ENCODE assay signal across 8 cellular contexts in genomic region chr14:55130194-55130550, GRCh38. TPM values are rescaled to one million over a fixed set of nuclear protein-coding genes. Genes with fewer than 3 reads are reported as not detected.
DNase-seq lines count a peak whose midpoint lies in the region; ATAC-seq and TF ChIP-seq lines count a peak whose summit lies in the region.

No MANE protein-coding gene starts in this region.

- no peak for ATAC-seq in GM21390 (IDR thresholded peaks at IDR 0.05; ENCODE audit: unreplicated experiment)

- CTCF ChIA-PET in PC-9 (lab: Charles Lee): no interaction called here

- H3K4me3 ChIP-seq in PC-9 (peak overlapping the region; percentile 77), fibroblast of mammary gland (ENCODE audit: control insufficient read depth, low read depth, low read length) (peak overlapping the region; percentile 92), prostate gland (peak overlapping the region; percentile 74 to 80)

- peak overlapping the region; percentile 72 for H3K27ac ChIP-seq in PC-9
- peak overlapping the region; percentile 90 to 91 for H3K27ac ChIP-seq in prostate gland

- BruUV-seq in PC-9 (replicated peaks; lab: Mats Ljungman, UMichigan): no TSS peak

- peak; percentile 41 for DNase-seq in EH (ENCODE audit: low read depth)
- DNase-seq in PC-9: peak; percentile 50 to 79
- DNase-seq in fibroblast of mammary gland (ENCODE audit: low read depth): peak; percentile 75
- DNase-seq in prostate gland (ENCODE audit: low spot score): peak; percentile 42
- no peak for DNase-seq in KG1 (lab: John Stamatoyannopoulos, UW)
- DNase-seq in mucosa of gallbladder (ENCODE audit: low spot score): no peak
- DNase-seq in activated effector memory CD4-positive, alpha-beta T cell treated with Interleukin-2 at 50 U/mL for 16 hours: no peak

- POLR2A ChIA-PET in PC-9 (lab: Charles Lee; ENCODE audit: unreplicated experiment): interaction anchor here (0.6 to 0.7 kb wide), 3 partner anchors 52 to 75 kb away, joined by 3 to 10 read pairs (median 4); no protein-coding TSS in a partner anchor

- peaks cover 11% of the 10 kb centered on the region; the same call in 1 of the 2 replicates for H3K36me3 ChIP-seq in PC-9 (ENCODE audit: low read depth)
- H3K36me3 ChIP-seq in prostate gland: no peaks in the 10 kb centered on the region

- no peaks in the 10 kb centered on the region for H3K27me3 ChIP-seq in PC-9 (ENCODE audit: insufficient read depth, low read depth)
- H3K27me3 ChIP-seq in prostate gland (replicated peaks; ENCODE audit: insufficient read depth): no peaks in the 10 kb centered on the region

- WGBS in prostate gland: 16% methylated on average over 10 of the region's 10 CpGs

- H2AFZ ChIP-seq in PC-9: peak overlapping the region; percentile 81

- intact Hi-C loops in PC-9 (cut with micrococcal nuclease; ENCODE audit: unreplicated experiment): no loop called here
- intact Hi-C loops in prostate gland (cut with DNase I): no loop called here

- peak overlapping the region; percentile 81 for H3K4me2 ChIP-seq in PC-9

- H3F3A ChIP-seq in PC-9 (ENCODE audit: insufficient read depth, low read depth): peaks cover 43% of the 10 kb centered on the region

- peaks cover 57% of the 10 kb centered on the region for H3K79me2 ChIP-seq in PC-9 (ENCODE audit: low read depth)

- no peaks in the 10 kb centered on the region for H3K9me2 ChIP-seq in PC-9 (ENCODE audit: insufficient read depth)

- TF ChIP-seq POLR2A in prostate gland (IDR thresholded peaks at IDR 0.05): no peak

- TF ChIP-seq CTCF in PC-9 (conservative IDR thresholded peaks at IDR 0.05) (no peak), fibroblast of mammary gland (conservative IDR thresholded peaks at IDR 0.05; ENCODE audit: control insufficient read depth, insufficient read depth, low read depth, low read length) (no peak), prostate gland (IDR thresholded peaks at IDR 0.05) (no peak)

- H4K20me1 ChIP-seq in PC-9 (ENCODE audit: insufficient read depth): 0 out of 2 replicates have a peak, but pooled peaks cover 3% of the 10 kb centered on the region

- H3K9me3 ChIP-seq in PC-9 (ENCODE audit: insufficient read depth, low read depth): no peaks in the 10 kb centered on the region
- no peaks in the 10 kb centered on the region for H3K9me3 ChIP-seq in prostate gland

- H3K4me1 ChIP-seq in PC-9 (replicated peaks; ENCODE audit: insufficient read depth) (peaks cover 53% of the 10 kb centered on the region), prostate gland (replicated peaks) (peaks cover 5% of the 10 kb centered on the region)

RNA-seq across cellular contexts. Expression of gene LGALS3, which starts 1.1 kb away (rescaled TPM):
- total RNA-seq in PC-9 (2021) (122 and 142 TPM in 2 replicates), prostate gland (100 to 1,000 TPM; 334 to 400 TPM), mucosa of gallbladder (256 TPM)

Comparison
In these comparisons a context has a peak if more than half of its experiments do, and no peak if none do; other contexts are left out.
1. DNase-seq: peak in EH (single experiment), PC-9 (2 of 2), fibroblast of mammary gland (single experiment) and prostate gland (single experiment); none in KG1 (single experiment), mucosa of gallbladder (single experiment) and activated effector memory CD4-positive, alpha-beta T cell treated with Interleukin-2 at 50 U/mL for 16 hours (single experiment).
2. Peak in every context shown above with its lines, with median percentiles within 50 percentile points of each other: H3K4me3 ChIP-seq.